20 cellular contexts compared by ENCODE assay signal in genomic region chr3:195302436-195302835, GRCh38. TPM values are rescaled to one million over a fixed set of nuclear protein-coding genes. Genes with fewer than 3 reads are reported as not detected.
DNase-seq lines count a peak whose midpoint lies in the region; ATAC-seq, FAIRE-seq and TF ChIP-seq lines count a peak whose summit lies in the region.
"Had no signal": no experiment of that assay in that cellular context is flagged by ENCODE, and none has a peak within 500 bp of the region (broad histone marks: within the 10 kb centered on the region; RNA-seq: fewer than 3 reads in every experiment).

No MANE protein-coding gene starts in this region.

- no peak overlapping the region for H3K9ac ChIP-seq in endothelial cell of umbilical vein (replicated peaks; ENCODE audit: extremely low read depth, insufficient read depth, low read length)
- no peak overlapping the region for H3K9ac ChIP-seq in colonic mucosa (ENCODE audit: low read depth in 2 of 2, low read length in 2 of 2)

- H3K4me3 ChIP-seq in AG04450 (ENCODE audit: low read depth, low read length) (no peak overlapping the region), endothelial cell of umbilical vein (replicated peaks in 1 of 3; ENCODE audit: insufficient read depth in 1 of 3, low read depth in 1 of 3, low read length in 3 of 3) (no peak overlapping the region), colonic mucosa (no peak overlapping the region)
- H3K4me3 ChIP-seq: A549, SJCRH30 had no signal

- no peak for TF ChIP-seq POLR2A in endothelial cell of umbilical vein (IDR thresholded peaks at IDR 0.05; ENCODE audit: low read depth, low read length)

- H2AFZ ChIP-seq in endothelial cell of umbilical vein (ENCODE audit: low read depth, low read length) = no peak overlapping the region

- POLR2A ChIA-PET in AG04450 (lab: Yijun Ruan, JAX) (interaction anchor here (0.6 to 1.2 kb wide), 4 partner anchors 16 to 816 kb away, joined by 3 to 8 read pairs (median 6); partner anchors contain the start of gene ACAP2), endothelial cell of umbilical vein (lab: Charles Lee) (interaction anchor here (0.7 kb wide), 1 partner anchor 10 kb away, joined by 3 read pairs; no protein-coding TSS in a partner anchor)

- dilution Hi-C loops in endothelial cell of umbilical vein (cut with MboI; ENCODE audit: extremely low pct_ligation_motif_present, low sequenced_read_pairs) = no loop called here

- H3K9me3 Mint-ChIP-seq in HFFc6 (no peaks in the 10 kb centered on the region), osteocyte (ENCODE audit: unreplicated experiment) (no peaks in the 10 kb centered on the region)

- no peak for ATAC-seq in HG03460 (IDR thresholded peaks at IDR 0.05; ENCODE audit: unreplicated experiment)
- ATAC-seq: A549, PC-3 had no signal

- TF ChIP-seq CTCF in AG04450 (IDR thresholded peaks at IDR 0.05; ENCODE audit: low read depth, low read length) (no peak), HFFc6 (IDR thresholded peaks at IDR 0.05) (no peak), endothelial cell of umbilical vein (IDR thresholded peaks at IDR 0.05; ENCODE audit: extremely low read depth in 1 of 2, insufficient read depth in 1 of 2, low read depth in 1 of 2, low read length in 2 of 2) (no peak), osteocyte (IDR thresholded peaks at IDR 0.05) (no peak), colonic mucosa (IDR thresholded peaks at IDR 0.05) (no peak)

- DNase-seq in AG04450 (ENCODE audit: low read depth, low spot score) (peak; percentile 13), HFFc6 (peak; percentile 39), endothelial cell of umbilical vein (ENCODE audit: low read depth, low spot score) (no peak), osteocyte (ENCODE audit: extremely low spot score, unreplicated experiment) (no peak), colonic mucosa (no peak), NOMO-1 treated with DMSO at 0.1 percent for 48 hours (lab: John Stamatoyannopoulos, UW; ENCODE audit: unreplicated experiment) (no peak)
- DNase-seq: Caco-2, KG1, NCI-H1436, NCI-H2029 treated with DMSO at 0.1 percent for 48 hours, NCI-H2171 treated with DMSO at 0.1 percent for 48 hours, NCI-H446 treated with DMSO at 0.1 percent for 48 hours, NCI-H774, PC-3, SJCRH30 had no signal

- CTCF ChIA-PET in AG04450 (lab: Charles Lee) = interaction anchor here (1.0 to 1.9 kb wide), 2 partner anchors 31 to 220 kb away, joined by 3 to 18 read pairs; partner anchors contain the start of gene XXYLT1
- CTCF ChIA-PET in endothelial cell of umbilical vein (lab: Charles Lee) = interaction anchor here (0.8 to 2.0 kb wide), 5 partner anchors 10 to 31 kb away, joined by 3 to 9 read pairs (median 3); partner anchors contain the start of gene XXYLT1

- no peaks in the 10 kb centered on the region for H3K27me3 Mint-ChIP-seq in HFFc6 (ENCODE audit: insufficient read depth)
- H3K27me3 Mint-ChIP-seq in osteocyte (ENCODE audit: unreplicated experiment) = no peaks in the 10 kb centered on the region

- intact Hi-C loops in endothelial cell of umbilical vein (cut with micrococcal nuclease) (no loop called here), colonic mucosa (cut with DNase I) (no loop called here)

- H3K27ac ChIP-seq in AG04450 (ENCODE audit: low read depth, low read length) (peak overlapping the region; percentile 47), endothelial cell of umbilical vein (ENCODE audit: insufficient read depth, low read depth, low read length) (no peak overlapping the region), colonic mucosa (no peak overlapping the region)
- H3K27ac ChIP-seq: A549, C4-2B, RWPE1, SJCRH30 had no signal

- H4K20me1 ChIP-seq in endothelial cell of umbilical vein (replicated peaks; ENCODE audit: control insufficient read depth, extremely low read depth, insufficient read depth, low read length) = no peaks in the 10 kb centered on the region

- H3K4me1 ChIP-seq in endothelial cell of umbilical vein (ENCODE audit: control insufficient read depth, extremely low read depth, insufficient read depth, low read length) (peaks cover 4% of the 10 kb centered on the region), colonic mucosa (no peaks in the 10 kb centered on the region)
- H3K4me1 ChIP-seq: SJCRH30 had no signal

- H3K4me3 Mint-ChIP-seq in HFFc6 = 0 out of 2 replicates have a peak overlapping the region, but pooled peaks have one; percentile 8
- no peak overlapping the region for H3K4me3 Mint-ChIP-seq in osteocyte (ENCODE audit: unreplicated experiment)

- peak overlapping the region; percentile 28 for H3K4me2 ChIP-seq in endothelial cell of umbilical vein (ENCODE audit: insufficient read depth, low read length)
- H3K4me2 ChIP-seq: A549 had no signal

- no peaks in the 10 kb centered on the region for H3K79me2 ChIP-seq in endothelial cell of umbilical vein (ENCODE audit: control insufficient read depth, insufficient read depth, low read length)

- no peaks in the 10 kb centered on the region for H3K9me3 ChIP-seq in AG04450 (ENCODE audit: control insufficient read depth, insufficient read depth, low read length)
- H3K9me3 ChIP-seq in endothelial cell of umbilical vein (replicated peaks; ENCODE audit: control insufficient read depth, insufficient read depth, low read length) = no peaks in the 10 kb centered on the region
- no peaks in the 10 kb centered on the region for H3K9me3 ChIP-seq in colonic mucosa
- H3K9me3 ChIP-seq: A549, Caco-2, SJCRH30 had no signal

- H3K36me3 ChIP-seq in endothelial cell of umbilical vein (ENCODE audit: control insufficient read depth in 2 of 2, extremely low read depth in 1 of 2, insufficient read depth in 2 of 2, low read length in 2 of 2) = peaks cover 0 to 3% of the 10 kb centered on the region in 2 experiments
- H3K36me3 ChIP-seq in colonic mucosa = no peaks in the 10 kb centered on the region

- no TSS peak for BruUV-seq in endothelial cell of umbilical vein (replicated peaks; lab: Mats Ljungman, UMichigan)

- H3K4me1 Mint-ChIP-seq in HFFc6 (ENCODE audit: low read depth) (peaks cover 18% of the 10 kb centered on the region), osteocyte (ENCODE audit: unreplicated experiment) (peaks cover 7% of the 10 kb centered on the region)

- no peak for FAIRE-seq in endothelial cell of umbilical vein (lab: Jason Lieb, UNC)
- FAIRE-seq: A549, GM19239 had no signal

- peaks cover 39% of the 10 kb centered on the region for H3K36me3 Mint-ChIP-seq in HFFc6 (ENCODE audit: low read depth)
- peaks cover 33% of the 10 kb centered on the region for H3K36me3 Mint-ChIP-seq in osteocyte (ENCODE audit: unreplicated experiment)

- H3K9me1 ChIP-seq in endothelial cell of umbilical vein (replicated peaks; ENCODE audit: control insufficient read depth, extremely low read depth, insufficient read depth, low read length) = no peaks in the 10 kb centered on the region

- H3K27ac Mint-ChIP-seq in HFFc6 = peak overlapping the region; percentile 51
- H3K27ac Mint-ChIP-seq in osteocyte (ENCODE audit: unreplicated experiment) = peak overlapping the region; percentile 27

- no peaks in the 10 kb centered on the region for H3K27me3 ChIP-seq in AG04450 (ENCODE audit: control insufficient read depth, insufficient read depth, low read length)
- no peaks in the 10 kb centered on the region for H3K27me3 ChIP-seq in endothelial cell of umbilical vein (ENCODE audit: control insufficient read depth in 2 of 2, insufficient read depth in 2 of 2, low read length in 2 of 2)
- H3K27me3 ChIP-seq in colonic mucosa = no peaks in the 10 kb centered on the region
- H3K27me3 ChIP-seq: SJCRH30 had no signal

TF ChIP-seq in endothelial cell of umbilical vein, 7 proteins besides CTCF, POLR2A, EP300 and RAD21:
- TF ChIP-seq FOS (IDR thresholded peaks at IDR 0.05; ENCODE audit: borderline replicate concordance, insufficient read depth, low read length) (peak; percentile 8), GATA2 (IDR thresholded peaks at IDR 0.05; ENCODE audit: insufficient read depth, insufficient read length, low read depth, low read length) (no peak), JUN (IDR thresholded peaks at IDR 0.05; ENCODE audit: borderline replicate concordance, insufficient read depth, insufficient read length, low read depth) (no peak), MAX (IDR thresholded peaks at IDR 0.05; ENCODE audit: insufficient read depth, insufficient read length) (no peak), POLR2AphosphoS5 (IDR thresholded peaks at IDR 0.05; ENCODE audit: insufficient read depth, low read depth, low read length) (no peak)

RNA-seq across cellular contexts. Expression of gene XXYLT1, which starts 31.5 kb away (rescaled TPM):
- polyA plus RNA-seq in AG04450 (2011; rRNA removed) = 16.5 and 17.3 TPM in 2 replicates
- polyA minus RNA-seq in AG04450 (2011; rRNA and poly(A)+ RNA removed) = 12.2 and 15.9 TPM in 2 replicates
- total RNA-seq in HFFc6 (2021; fragmentation: NEBNext Ultra II Directional; extraction: Animal tissue kit (Norgen Biotek cat#: 25700)) = 10 to 100 TPM; 16.9 to 24.2 (median 18.3) TPM
- 58.6 and 78.1 TPM in 2 replicates for total RNA-seq in endothelial cell of umbilical vein
- polyA plus RNA-seq in endothelial cell of umbilical vein = 54.4 and 60.4 TPM in 2 replicates
- polyA plus RNA-seq in endothelial cell of umbilical vein (2011; cell fraction: cytosol; rRNA removed) = 60.0 and 66.8 TPM in 2 replicates
- 67.9 and 73.2 TPM in 2 replicates for polyA plus RNA-seq in endothelial cell of umbilical vein (2011; cell fraction: nucleus; rRNA removed)
- polyA plus RNA-seq in endothelial cell of umbilical vein (2012) = 30.5 and 45.2 TPM in 2 replicates
- 50.5 and 51.7 TPM in 2 replicates for polyA minus RNA-seq in endothelial cell of umbilical vein
- 21.5 TPM for polyA minus RNA-seq in endothelial cell of umbilical vein (2011; cell fraction: cytosol; rRNA and poly(A)+ RNA removed)
- 33.1 and 41.5 TPM in 2 replicates for polyA minus RNA-seq in endothelial cell of umbilical vein (2011; cell fraction: nucleus; rRNA and poly(A)+ RNA removed)
- 35.1 and 35.8 TPM in 2 replicates for total RNA-seq in osteocyte
- total RNA-seq in colonic mucosa = 10 to 100 TPM in 1 of 2 donors, 1 to 10 TPM in 1; 8.3 to 10.9 TPM

Comparison
In these comparisons a context has a peak if more than half of its experiments do, and no peak if none do; other contexts are left out.
1. DNase-seq: peak in AG04450 (single experiment) and HFFc6 (single experiment); none in endothelial cell of umbilical vein (single experiment), osteocyte (single experiment), colonic mucosa (single experiment) and NOMO-1 treated with DMSO at 0.1 percent for 48 hours (single experiment).